Comparison of ENCODE assay signal across 8 cellular contexts in genomic region chr1:205710201-205711062, GRCh38.
"Had no signal": no experiment of that assay in that cellular context is flagged by ENCODE, and none has a peak within 500 bp of the region (broad histone marks: within the 10 kb centered on the region; RNA-seq: fewer than 3 reads in every experiment).

No MANE protein-coding gene starts in this region.

- DNase-seq: cortex of kidney had no signal

- H3K27me3 Mint-ChIP-seq: activated naive CD8-positive, alpha-beta T cell treated with anti-CD3 and anti-CD28 coated beads, Interleukin-2, amount 50 U/mL, for 24 hours; stimulated activated naive CD8-positive, alpha-beta T cell treated with anti-CD3 and anti-CD28 coated beads, Interleukin-15, Interleukin-2, amounts not matched to agents 100 ng/mL and 50 ng/mL, for 24 hours; T-cell had no signal

- H3K4me1 ChIP-seq: upper lobe of left lung had no signal

- H3K4me3 Mint-ChIP-seq: activated naive CD8-positive, alpha-beta T cell treated with anti-CD3 and anti-CD28 coated beads, Interleukin-2, amount 50 U/mL, for 24 hours; mesothelial cell of epicardium; stimulated activated naive CD8-positive, alpha-beta T cell treated with anti-CD3 and anti-CD28 coated beads, Interleukin-15, Interleukin-2, amounts not matched to agents 100 ng/mL and 50 ng/mL, for 24 hours; T-cell had no signal

- H3K4me3 ChIP-seq: ascending aorta, suprapubic skin, upper lobe of left lung had no signal

- H3K9me3 Mint-ChIP-seq: activated naive CD8-positive, alpha-beta T cell treated with anti-CD3 and anti-CD28 coated beads, Interleukin-2, amount 50 U/mL, for 24 hours; mesothelial cell of epicardium; stimulated activated naive CD8-positive, alpha-beta T cell treated with anti-CD3 and anti-CD28 coated beads, Interleukin-15, Interleukin-2, amounts not matched to agents 100 ng/mL and 50 ng/mL, for 24 hours; T-cell had no signal

- H3K27me3 ChIP-seq: ascending aorta, suprapubic skin, upper lobe of left lung had no signal

- H3K27ac ChIP-seq: suprapubic skin, upper lobe of left lung had no signal

- H3K9me3 ChIP-seq: ascending aorta, suprapubic skin, upper lobe of left lung had no signal
